In the genomic region with DNA sequence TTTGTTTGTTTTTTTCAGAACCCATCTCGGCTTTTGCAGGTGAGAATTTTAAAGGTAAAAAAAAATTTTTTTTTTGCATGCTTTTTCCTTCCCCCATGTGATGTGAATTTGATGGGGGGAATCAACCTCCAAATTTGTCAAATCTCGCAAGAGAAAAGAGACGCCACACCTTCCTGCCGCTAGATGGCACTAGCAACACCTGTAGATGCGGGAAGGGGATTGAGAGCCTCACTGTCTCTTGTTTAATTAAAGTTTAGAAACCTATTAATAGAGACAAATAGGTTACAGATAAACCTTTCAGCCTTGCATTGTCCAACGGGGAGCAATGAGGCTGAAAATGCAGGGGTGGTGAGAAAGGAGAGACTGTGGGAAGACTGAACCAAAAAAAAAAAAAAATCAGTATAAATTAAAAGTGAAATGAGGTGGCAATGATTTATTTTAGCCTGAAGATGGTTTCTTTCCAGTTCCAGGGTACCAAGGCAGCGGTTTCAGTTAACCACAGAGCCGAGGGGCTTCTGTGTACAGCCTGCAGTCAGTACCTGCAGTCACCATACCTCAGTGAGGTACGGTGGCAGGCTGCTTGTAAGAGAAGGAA, we compare ENCODE assay signal across 9 cellular contexts.
DNase-seq lines count a peak whose midpoint lies in the region; ATAC-seq lines count a peak whose summit lies in the region.
"Had no signal": no experiment of that assay in that cellular context is flagged by ENCODE, and none has a peak within 500 bp of the region (broad histone marks: within the 10 kb centered on the region; RNA-seq: fewer than 3 reads in every experiment).

No MANE protein-coding gene starts in this region.

- H4K12ac ChIP-seq in trophoblast cell (ENCODE audit: low read depth, low read length): no peak overlapping the region

- H3K4me3 ChIP-seq in trophoblast cell (ENCODE audit: low read depth, low read length): no peak overlapping the region
- H3K4me3 ChIP-seq: BLaER1 had no signal

- H2AK5ac ChIP-seq in trophoblast cell (ENCODE audit: low read length): no peak overlapping the region

- no peak overlapping the region for H3K4ac ChIP-seq in trophoblast cell (ENCODE audit: low read depth, low read length)

- no peak overlapping the region for H3K4me2 ChIP-seq in trophoblast cell (ENCODE audit: low read length)
- H3K4me2 ChIP-seq: BLaER1 had no signal

- H3K4me1 ChIP-seq in trophoblast cell (ENCODE audit: control insufficient read depth in 1 of 2, insufficient read depth in 2 of 2, low read length in 2 of 2): peaks cover 6 to 19% of the 10 kb centered on the region in 2 experiments

- H2BK5ac ChIP-seq in trophoblast cell (ENCODE audit: low read depth, low read length, poor library complexity): no peak overlapping the region

- no peak overlapping the region for H3K14ac ChIP-seq in trophoblast cell (ENCODE audit: low read length)

- no peaks in the 10 kb centered on the region for H3K9me3 ChIP-seq in trophoblast cell (ENCODE audit: insufficient read depth, low read depth, low read length)
- H3K9me3 ChIP-seq: BLaER1 had no signal

- no peak overlapping the region for H3K27ac Mint-ChIP-seq in activated T-helper 1 cell treated with anti-CD3 and anti-CD28 coated beads, Interleukin-12 subunit alpha, Interleukin-12 subunit beta, Interleukin-2, Interleukin-4 antibody, amounts not matched to agents 30 ng/mL and 10 ng/mL and 1 ng/mL, durations not matched to agents 14 hours and 24 hours and 36 hours

- intact Hi-C loops in activated T-helper 1 cell treated with anti-CD3 and anti-CD28 coated beads, Interleukin-12 subunit alpha, Interleukin-12 subunit beta, Interleukin-2, Interleukin-4 antibody, amounts not matched to agents 30 ng/mL and 10 ng/mL and 1 ng/mL, durations not matched to agents 14 hours and 24 hours and 36 hours (cut with micrococcal nuclease): loop anchor here (1.0 to 5.0 kb wide), 5 partner anchors 46 to 1440 kb away; no protein-coding TSS in a partner anchor

- H3K9me3 Mint-ChIP-seq in activated T-helper 1 cell treated with anti-CD3 and anti-CD28 coated beads, Interleukin-12 subunit alpha, Interleukin-12 subunit beta, Interleukin-2, Interleukin-4 antibody, amounts not matched to agents 30 ng/mL and 10 ng/mL and 1 ng/mL, durations not matched to agents 14 hours and 24 hours and 36 hours: no peaks in the 10 kb centered on the region

- no peaks in the 10 kb centered on the region for H3K79me2 ChIP-seq in trophoblast cell (ENCODE audit: control insufficient read depth, insufficient read depth, low read length, poor library complexity)

- H2AFZ ChIP-seq in trophoblast cell (ENCODE audit: insufficient read depth, low read length, poor library complexity): no peak overlapping the region

- H3K23ac ChIP-seq in trophoblast cell (ENCODE audit: low read length): no peak overlapping the region

- no peak overlapping the region for H4K8ac ChIP-seq in trophoblast cell (ENCODE audit: low read depth, low read length)

- H3K27me3 ChIP-seq in trophoblast cell (ENCODE audit: insufficient read depth, low read length): no peaks in the 10 kb centered on the region
- H3K27me3 ChIP-seq: BLaER1 had no signal

- H3K36me3 Mint-ChIP-seq in activated T-helper 1 cell treated with anti-CD3 and anti-CD28 coated beads, Interleukin-12 subunit alpha, Interleukin-12 subunit beta, Interleukin-2, Interleukin-4 antibody, amounts not matched to agents 30 ng/mL and 10 ng/mL and 1 ng/mL, durations not matched to agents 14 hours and 24 hours and 36 hours (ENCODE audit: low read depth): peaks cover 1% of the 10 kb centered on the region

- no CpG with 5 or more reads among the region's 9 CpGs for WGBS in trophoblast cell (ENCODE audit: extremely low coverage, insufficient coverage, insufficient read length)

- no peaks in the 10 kb centered on the region for H3K4me1 Mint-ChIP-seq in activated T-helper 1 cell treated with anti-CD3 and anti-CD28 coated beads, Interleukin-12 subunit alpha, Interleukin-12 subunit beta, Interleukin-2, Interleukin-4 antibody, amounts not matched to agents 30 ng/mL and 10 ng/mL and 1 ng/mL, durations not matched to agents 14 hours and 24 hours and 36 hours (ENCODE audit: low read depth)

- H3K79me1 ChIP-seq in trophoblast cell (ENCODE audit: low read length): peaks cover 3% of the 10 kb centered on the region

- no peak overlapping the region for H4K91ac ChIP-seq in trophoblast cell (ENCODE audit: low read depth, low read length)

- no peak overlapping the region for H2BK120ac ChIP-seq in trophoblast cell (ENCODE audit: insufficient read depth, low read length, poor library complexity)

- no peak overlapping the region for H3K27ac ChIP-seq in trophoblast cell (ENCODE audit: low read depth, low read length)
- H3K27ac ChIP-seq: BLaER1 had no signal

- no peak overlapping the region for H3K4me3 Mint-ChIP-seq in activated T-helper 1 cell treated with anti-CD3 and anti-CD28 coated beads, Interleukin-12 subunit alpha, Interleukin-12 subunit beta, Interleukin-2, Interleukin-4 antibody, amounts not matched to agents 30 ng/mL and 10 ng/mL and 1 ng/mL, durations not matched to agents 14 hours and 24 hours and 36 hours

- H2BK12ac ChIP-seq in trophoblast cell (ENCODE audit: low read length): no peak overlapping the region

- H3K27me3 Mint-ChIP-seq in activated T-helper 1 cell treated with anti-CD3 and anti-CD28 coated beads, Interleukin-12 subunit alpha, Interleukin-12 subunit beta, Interleukin-2, Interleukin-4 antibody, amounts not matched to agents 30 ng/mL and 10 ng/mL and 1 ng/mL, durations not matched to agents 14 hours and 24 hours and 36 hours (ENCODE audit: insufficient read depth): peaks cover 42% of the 10 kb centered on the region

- ATAC-seq in HG03432 (IDR thresholded peaks at IDR 0.05; ENCODE audit: unreplicated experiment): peak; percentile 49

- peaks cover 5 to 21% of the 10 kb centered on the region in 2 experiments for H3K36me3 ChIP-seq in trophoblast cell (ENCODE audit: control insufficient read depth in 1 of 2, insufficient read depth in 2 of 2, low read length in 2 of 2)
- H3K36me3 ChIP-seq: BLaER1 had no signal

- no peak overlapping the region for H3K9ac ChIP-seq in trophoblast cell (ENCODE audit: low read length)
- H3K9ac ChIP-seq: BLaER1 had no signal

- DNase-seq in NCI-H2029 treated with DMSO at 0.1 percent for 48 hours (lab: John Stamatoyannopoulos, UW) (peak; percentile 4), NCI-H2029 (lab: John Stamatoyannopoulos, UW) (no peak), OCI-M1 (lab: John Stamatoyannopoulos, UW) (peak; percentile 67), foreskin melanocyte (peak; percentile 36), trophoblast cell (peak; percentile 54 to 78), OCI-M2 (lab: John Stamatoyannopoulos, UW; ENCODE audit: unreplicated experiment) (no peak)
- DNase-seq in activated T-helper 1 cell treated with anti-CD3 and anti-CD28 coated beads, Interleukin-12 subunit alpha, Interleukin-12 subunit beta, Interleukin-2, Interleukin-4 antibody, amounts not matched to agents 30 ng/mL and 10 ng/mL and 1 ng/mL, durations not matched to agents 14 hours and 24 hours and 36 hours (ENCODE audit: low spot score): peak; percentile 17

- no peak overlapping the region for H3K18ac ChIP-seq in trophoblast cell (ENCODE audit: low read length)

Comparison
In these comparisons a context has a peak if more than half of its experiments do, and no peak if none do; other contexts are left out.
1. DNase-seq: peak in NCI-H2029 treated with DMSO at 0.1 percent for 48 hours (single experiment), OCI-M1 (single experiment), activated T-helper 1 cell treated with anti-CD3 and anti-CD28 coated beads, Interleukin-12 subunit alpha, Interleukin-12 subunit beta, Interleukin-2, Interleukin-4 antibody, amounts not matched to agents 30 ng/mL and 10 ng/mL and 1 ng/mL, durations not matched to agents 14 hours and 24 hours and 36 hours (single experiment), foreskin melanocyte (single experiment) and trophoblast cell (2 of 2); none in NCI-H2029 (single experiment) and OCI-M2 (single experiment).